ENCODE assay signal across 25 cellular contexts in genomic region chr2:96948483-96949152, GRCh38. TPM values are rescaled to one million over a fixed set of nuclear protein-coding genes. Genes with fewer than 3 reads are reported as not detected.
DNase-seq lines count a peak whose midpoint lies in the region; ATAC-seq and TF ChIP-seq lines count a peak whose summit lies in the region.
"Had no signal": no experiment of that assay in that cellular context is flagged by ENCODE, and none has a peak within 500 bp of the region (broad histone marks: within the 10 kb centered on the region; RNA-seq: fewer than 3 reads in every experiment).

No MANE protein-coding gene starts in this region.

- no peak overlapping the region for H3K9ac ChIP-seq in trophoblast cell (ENCODE audit: low read length)

- H2AFZ ChIP-seq in trophoblast cell (ENCODE audit: insufficient read depth, low read length, poor library complexity): no peak overlapping the region

- H4K8ac ChIP-seq in trophoblast cell (ENCODE audit: low read depth, low read length): no peak overlapping the region

- no peaks in the 10 kb centered on the region for H3K36me3 ChIP-seq in trophoblast cell (ENCODE audit: control insufficient read depth in 1 of 2, insufficient read depth in 2 of 2, low read length in 2 of 2)
- H3K36me3 ChIP-seq: BE2C, HAP-1, SJSA1 had no signal

- no peaks in the 10 kb centered on the region for H3K79me2 ChIP-seq in trophoblast cell (ENCODE audit: control insufficient read depth, insufficient read depth, low read length, poor library complexity)

- H3K27ac ChIP-seq in dorsolateral prefrontal cortex: peak overlapping the region in 58 of 59 donors; percentile 91 to 100 (median 97)
- no peak overlapping the region for H3K27ac ChIP-seq in trophoblast cell (ENCODE audit: low read depth, low read length)
- peak overlapping the region; percentile 99 for H3K27ac ChIP-seq in temporal lobe (ENCODE audit: low read depth, low read length)
- H3K27ac ChIP-seq: 22Rv1, SJSA1 had no signal

- intact Hi-C loops in dorsolateral prefrontal cortex (cut with DNase I): no loop called here

- no peak overlapping the region for H2BK5ac ChIP-seq in trophoblast cell (ENCODE audit: low read depth, low read length, poor library complexity)

- H2AK5ac ChIP-seq in trophoblast cell (ENCODE audit: low read length): no peak overlapping the region

- no peak overlapping the region for H4K12ac ChIP-seq in trophoblast cell (ENCODE audit: low read depth, low read length)

- ATAC-seq in GM21423 (IDR thresholded peaks at IDR 0.05; ENCODE audit: unreplicated experiment) (no peak), GM18858 (IDR thresholded peaks at IDR 0.05; ENCODE audit: unreplicated experiment) (no peak)
- ATAC-seq: PC-3 had no signal

- DNase-seq in DMS 273 (lab: John Stamatoyannopoulos, UW; ENCODE audit: unreplicated experiment) (peak; percentile 18), DMS 273 treated with DMSO at 0.1 percent for 48 hours (lab: John Stamatoyannopoulos, UW) (no peak), dorsolateral prefrontal cortex (no peak), trophoblast cell (no peak), T-helper 1 cell (no peak)
- DNase-seq: BE2C; CD4-positive, CD25-positive, alpha-beta regulatory T cell; GOT3; KBM-7; NCI-H1105 treated with DMSO at 0.1 percent for 48 hours; NCI-H146; NCI-H2029; NCI-H446; NCI-H524 treated with DMSO at 0.1 percent for 48 hours; NCI-H774; NK-92 treated with Interleukin-12 subunit alpha and Interleukin-12 subunit beta, amount 100 ng/mL, for 24 hours; PC-3 had no signal

- H3K4me1 ChIP-seq in trophoblast cell (ENCODE audit: control insufficient read depth in 1 of 2, insufficient read depth in 2 of 2, low read length in 2 of 2): peaks cover 23 to 26% of the 10 kb centered on the region in 2 experiments
- H3K4me1 ChIP-seq: BE2C, HAP-1 had no signal

- H3K27me3 ChIP-seq in dorsolateral prefrontal cortex (no peaks in the 10 kb centered on the region), trophoblast cell (ENCODE audit: insufficient read depth, low read length) (no peaks in the 10 kb centered on the region)
- H3K27me3 ChIP-seq: BE2C, SJSA1 had no signal

- H3K79me1 ChIP-seq in trophoblast cell (ENCODE audit: low read length): peaks cover 6% of the 10 kb centered on the region

- H3K4me2 ChIP-seq in trophoblast cell (ENCODE audit: low read length): no peak overlapping the region

- no peaks in the 10 kb centered on the region for H3K9me3 ChIP-seq in trophoblast cell (ENCODE audit: insufficient read depth, low read depth, low read length)
- H3K9me3 ChIP-seq: BE2C, HAP-1, SJSA1 had no signal

- H3K18ac ChIP-seq in trophoblast cell (ENCODE audit: low read length): no peak overlapping the region

- no peak overlapping the region for H3K4ac ChIP-seq in trophoblast cell (ENCODE audit: low read depth, low read length)

- peak overlapping the region; percentile 40 for H4K91ac ChIP-seq in trophoblast cell (ENCODE audit: low read depth, low read length)

- peak overlapping the region; percentile 48 for H2BK12ac ChIP-seq in trophoblast cell (ENCODE audit: low read length)

- no peak overlapping the region for H3K23ac ChIP-seq in trophoblast cell (ENCODE audit: low read length)

- no CpG with 5 or more reads among the region's 13 CpGs for WGBS in trophoblast cell (ENCODE audit: extremely low coverage, insufficient coverage, insufficient read length)

- TF ChIP-seq CTCF in dorsolateral prefrontal cortex (IDR thresholded peaks at IDR 0.05 in 54 of 56, conservative IDR thresholded peaks at IDR 0.05 in 2 of 56; ENCODE audit: low read depth in 1 of 56, partially characterized antibody in 56 of 56): no peak

- H2BK120ac ChIP-seq in trophoblast cell (ENCODE audit: insufficient read depth, low read length, poor library complexity): no peak overlapping the region

- peak overlapping the region in 1 of 59 donors; percentile 5 for H3K4me3 ChIP-seq in dorsolateral prefrontal cortex
- H3K4me3 ChIP-seq in trophoblast cell (ENCODE audit: low read depth, low read length): no peak overlapping the region
- H3K4me3 ChIP-seq: HAP-1, SJSA1 had no signal

- no peak overlapping the region for H3K14ac ChIP-seq in trophoblast cell (ENCODE audit: low read length)

RNA-seq across cellular contexts. Expression of gene FAM178B, which starts 37.8 kb away (rescaled TPM):
- total RNA-seq in dorsolateral prefrontal cortex: 10 to 100 TPM in 40 of 120 experiments, 1 to 10 TPM in 80; 1.5 to 44.2 (median 8.0) TPM
- polyA plus RNA-seq in trophoblast cell (2013): 2.4 TPM in 2 replicates
- not detected for total RNA-seq in temporal lobe
- total RNA-seq: CD4-positive, CD25-positive, alpha-beta regulatory T cell; HT1080; MCF 10A; PC-3; SJSA1 had no signal
